Comparison of ENCODE assay signal across 15 cellular contexts in the genomic region with DNA sequence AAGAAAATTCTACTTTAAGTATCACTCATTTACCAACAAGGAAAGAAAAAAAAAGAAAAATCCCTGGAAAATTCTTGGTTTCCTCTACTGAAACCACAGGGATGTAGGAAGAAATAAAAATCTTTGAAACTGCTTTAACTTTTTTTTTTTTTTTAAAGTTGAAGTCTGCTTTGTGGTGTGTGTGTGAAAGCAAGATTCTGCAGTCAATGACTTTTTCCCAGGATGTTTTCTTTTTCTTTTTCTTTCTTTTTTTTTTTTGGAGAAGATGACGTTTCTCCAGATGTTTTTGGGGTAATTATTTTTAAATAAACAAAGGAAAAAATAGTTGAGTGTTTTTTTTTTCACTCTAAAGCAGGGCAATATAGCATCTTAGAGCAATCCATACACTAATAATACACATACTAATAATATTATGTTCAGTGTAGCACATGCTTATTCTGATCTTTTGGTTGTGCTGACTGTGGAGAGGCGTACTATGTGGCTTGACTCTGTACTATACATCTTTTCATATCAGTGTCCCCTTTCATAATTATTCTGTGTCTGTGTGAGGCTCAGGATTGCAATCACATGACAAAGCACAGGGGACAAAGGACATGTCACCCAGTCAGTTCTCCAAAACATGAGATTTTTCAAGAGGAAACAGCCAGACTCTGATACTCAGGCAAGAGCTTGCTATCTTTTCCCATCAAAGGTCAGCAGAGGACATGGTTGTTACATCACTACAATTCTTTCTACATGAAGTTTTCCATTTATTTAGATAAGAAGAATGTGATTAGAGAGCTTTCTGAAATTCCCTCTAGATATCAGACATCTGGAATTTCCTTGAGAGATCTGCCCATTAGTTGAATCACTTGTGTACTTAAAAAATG.
DNase-seq lines count a peak whose midpoint lies in the region; ATAC-seq, FAIRE-seq and TF ChIP-seq lines count a peak whose summit lies in the region.
"Had no signal": no experiment of that assay in that cellular context is flagged by ENCODE, and none has a peak within 500 bp of the region (broad histone marks: within the 10 kb centered on the region; RNA-seq: fewer than 3 reads in every experiment).

No MANE protein-coding gene starts in this region.

- H3K4me1 Mint-ChIP-seq in stimulated activated naive B cell treated with anti-CD40 and anti-IgM and Interleukin-4, amounts not matched to agents 10 μg/mL and 1 μg/mL and 100 μg/mL, for 72 hours = no peaks in the 10 kb centered on the region

- H3K9me3 ChIP-seq in HepG2 (ENCODE audit: low read length) (no peaks in the 10 kb centered on the region), transverse colon (no peaks in the 10 kb centered on the region)
- H3K9me3 ChIP-seq: upper lobe of left lung had no signal

- H3K27ac Mint-ChIP-seq in stimulated activated naive B cell treated with anti-CD40 and anti-IgM and Interleukin-4, amounts not matched to agents 10 μg/mL and 1 μg/mL and 100 μg/mL, for 72 hours = no peak overlapping the region
- H3K27ac Mint-ChIP-seq: activated CD8-positive, alpha-beta T cell treated with anti-CD3 and anti-CD28 coated beads for 36 hours had no signal

- H3K79me2 ChIP-seq in HepG2 (ENCODE audit: insufficient read depth, low read length) = no peaks in the 10 kb centered on the region

- H3K4me2 ChIP-seq in HepG2 (ENCODE audit: low read depth, low read length) = no peak overlapping the region

- no peak overlapping the region for H2AFZ ChIP-seq in HepG2 (ENCODE audit: low read length)

- DNase-seq in HS-27A (ENCODE audit: low read depth) = peak; percentile 24
- peak; percentile 53 for DNase-seq in HepG2 (ENCODE audit: low spot score)
- no peak for DNase-seq in transverse colon
- DNase-seq in stimulated activated naive B cell treated with anti-CD40 and anti-IgM and Interleukin-4, amounts not matched to agents 10 μg/mL and 1 μg/mL and 100 μg/mL, for 72 hours = no peak
- no peak for DNase-seq in cortex of kidney (lab: John Stamatoyannopoulos, UW)
- no peak for DNase-seq in head of caudate nucleus
- DNase-seq: activated CD8-positive, alpha-beta T cell treated with anti-CD3 and anti-CD28 coated beads for 36 hours; DMS53; NCI-H82; occipital lobe; T-helper 1 cell had no signal

- 92% methylated on average over 2 of the region's 2 CpGs for WGBS in HepG2 (ENCODE audit: low lambda C conversion rate)
- 73 to 74% methylated on average over 2 of the region's 2 CpGs for WGBS in transverse colon (ENCODE audit: low coverage in 1 of 2), 2 donors

- H3K9me3 Mint-ChIP-seq in stimulated activated naive B cell treated with anti-CD40 and anti-IgM and Interleukin-4, amounts not matched to agents 10 μg/mL and 1 μg/mL and 100 μg/mL, for 72 hours = no peaks in the 10 kb centered on the region
- H3K9me3 Mint-ChIP-seq: activated CD8-positive, alpha-beta T cell treated with anti-CD3 and anti-CD28 coated beads for 36 hours; activated naive CD4-positive, alpha-beta T cell treated with anti-CD3 and anti-CD28 coated beads, Interleukin-2, amount 50 U/mL, for 72 hours had no signal

- POLR2A ChIA-PET in HepG2 (lab: Yijun Ruan, JAX) = no interaction called here

- H3K27me3 ChIP-seq in HepG2 (ENCODE audit: control insufficient read depth in 1 of 2, insufficient read depth in 2 of 2, low read length in 2 of 2) = no peaks in the 10 kb centered on the region
- H3K27me3 ChIP-seq in transverse colon = no peaks in the 10 kb centered on the region
- H3K27me3 ChIP-seq: upper lobe of left lung had no signal

- no TSS peak for BruUV-seq in HepG2 (replicated peaks; lab: Mats Ljungman, UMichigan)

- TF ChIP-seq POLR2A in HepG2 (IDR thresholded peaks at IDR 0.05; ENCODE audit: insufficient read depth in 1 of 2, low read depth in 2 of 2, low read length in 2 of 2) (no peak), transverse colon (IDR thresholded peaks at IDR 0.05) (no peak)

- peak; percentile 54 for ATAC-seq in HepG2
- ATAC-seq in stimulated activated naive B cell treated with anti-CD40 and anti-IgM and Interleukin-4, amounts not matched to agents 10 μg/mL and 1 μg/mL and 100 μg/mL, for 72 hours (replicated peaks) = no peak
- ATAC-seq: activated CD8-positive, alpha-beta T cell treated with anti-CD3 and anti-CD28 coated beads for 36 hours; activated naive CD4-positive, alpha-beta T cell treated with anti-CD3 and anti-CD28 coated beads, Interleukin-2, amount 50 U/mL, for 72 hours had no signal

- in situ Hi-C loops in HepG2 (cut with HindIII; ENCODE audit: extremely low pct_ligation_motif_present, low pct_unique_long_range_greater_than_20kb) = no loop called here
- in situ Hi-C loops in transverse colon (cut with MboI; ENCODE audit: low pct_ligation_motif_present in 1 of 4, low pct_unique_long_range_greater_than_20kb in 1 of 4, low sequenced_read_pairs in 3 of 4) = no loop called here

- TF ChIP-seq RAD21 in HepG2 (CRISPR knock-in tag; IDR thresholded peaks at IDR 0.05) = no peak

- FAIRE-seq in endometrium (lab: Jason Lieb, UNC) = peak; percentile 98
- FAIRE-seq in HepG2 (lab: Jason Lieb, UNC) = no peak
- FAIRE-seq: GM18507 had no signal

- H3K9ac ChIP-seq in HepG2 (ENCODE audit: insufficient read depth, low read depth, low read length) = no peak overlapping the region

- H3K27ac ChIP-seq in HepG2 (ENCODE audit: extremely low read length, insufficient read depth, low read length) (no peak overlapping the region), transverse colon (peak overlapping the region in 3 of 4 donors; percentile 27 to 32 (median 29))

- no peak for TF ChIP-seq EP300 in HepG2 (IDR thresholded peaks at IDR 0.05; ENCODE audit: low read depth in 2 of 2, low read length in 2 of 2)
- TF ChIP-seq EP300 in HepG2 (CRISPR knock-in tag; IDR thresholded peaks at IDR 0.05; ENCODE audit: borderline replicate concordance) = no peak
- TF ChIP-seq EP300 in transverse colon (IDR thresholded peaks at IDR 0.05; ENCODE audit: low read depth) = no peak

- no peak for TF ChIP-seq CTCF in HepG2 (CRISPR knock-in tag; IDR thresholded peaks at IDR 0.05)
- TF ChIP-seq CTCF in transverse colon (IDR thresholded peaks at IDR 0.05) = no peak

- intact Hi-C loops in HepG2 (cut with micrococcal nuclease; ENCODE audit: unreplicated experiment) = no loop called here
- intact Hi-C loops in transverse colon (cut with DNase I; ENCODE audit: low total_unique reads) = no loop called here
- intact Hi-C loops in head of caudate nucleus (cut with DNase I) = no loop called here

- H3K4me3 ChIP-seq in HepG2 (replicated peaks in 1 of 3; ENCODE audit: insufficient read depth in 1 of 3, low read depth in 2 of 3, low read length in 3 of 3) (no peak overlapping the region), transverse colon (no peak overlapping the region)
- H3K4me3 ChIP-seq: upper lobe of left lung had no signal

- no peaks in the 10 kb centered on the region for H3K27me3 Mint-ChIP-seq in stimulated activated naive B cell treated with anti-CD40 and anti-IgM and Interleukin-4, amounts not matched to agents 10 μg/mL and 1 μg/mL and 100 μg/mL, for 72 hours
- H3K27me3 Mint-ChIP-seq: activated CD8-positive, alpha-beta T cell treated with anti-CD3 and anti-CD28 coated beads for 36 hours had no signal

- no peaks in the 10 kb centered on the region for H4K20me1 ChIP-seq in HepG2 (ENCODE audit: insufficient read depth, low read length)

- H3K4me1 ChIP-seq in HepG2 (ENCODE audit: insufficient read depth, low read length) = peaks cover 21% of the 10 kb centered on the region
- peaks cover 0 to 20% (median 6%) of the 10 kb centered on the region in 4 donors for H3K4me1 ChIP-seq in transverse colon

- H3K4me3 Mint-ChIP-seq in stimulated activated naive B cell treated with anti-CD40 and anti-IgM and Interleukin-4, amounts not matched to agents 10 μg/mL and 1 μg/mL and 100 μg/mL, for 72 hours = no peak overlapping the region
- H3K4me3 Mint-ChIP-seq: activated CD8-positive, alpha-beta T cell treated with anti-CD3 and anti-CD28 coated beads for 36 hours had no signal

- CTCF ChIA-PET in HepG2 (lab: Yijun Ruan, JAX; ENCODE audit: low intra/inter-chr PET ratio, low total read pairs) = no interaction called here

- H3K36me3 ChIP-seq in HepG2 (replicated peaks in 1 of 2; ENCODE audit: control insufficient read depth in 1 of 2, insufficient read depth in 2 of 2, low read length in 2 of 2) = peaks cover 7 to 29% of the 10 kb centered on the region in 2 experiments; a peak in 4 of 5 replicates
- peaks cover 0 to 50% (median 6%) of the 10 kb centered on the region in 4 donors for H3K36me3 ChIP-seq in transverse colon

- peaks cover 13 to 23% of the 10 kb centered on the region in 2 donors for H3K36me3 Mint-ChIP-seq in stimulated activated naive B cell treated with anti-CD40 and anti-IgM and Interleukin-4, amounts not matched to agents 10 μg/mL and 1 μg/mL and 100 μg/mL, for 72 hours
- H3K36me3 Mint-ChIP-seq: activated naive CD4-positive, alpha-beta T cell treated with anti-CD3 and anti-CD28 coated beads, Interleukin-2, amount 50 U/mL, for 72 hours had no signal

TF ChIP-seq in HepG2, 621 proteins besides CTCF, POLR2A, EP300 and RAD21:
- TF ChIP-seq ZNF75D (CRISPR knock-in tag; IDR thresholded peaks at IDR 0.05; ENCODE audit: borderline replicate concordance) (no peak), JDP2 (CRISPR knock-in tag; IDR thresholded peaks at IDR 0.05; ENCODE audit: borderline replicate concordance) (no peak), RXRB (CRISPR knock-in tag; IDR thresholded peaks at IDR 0.05; ENCODE audit: borderline replicate concordance) (peak; percentile 60; the same call in 1 of the 2 replicates), NR2F2 (IDR thresholded peaks at IDR 0.05; ENCODE audit: borderline replicate concordance, low read depth) (no peak), TAF15 (IDR thresholded peaks at IDR 0.05; ENCODE audit: low read depth, low read length, poor library complexity, severe bottlenecking) (no peak)
- TF ChIP-seq, protein P1, sequence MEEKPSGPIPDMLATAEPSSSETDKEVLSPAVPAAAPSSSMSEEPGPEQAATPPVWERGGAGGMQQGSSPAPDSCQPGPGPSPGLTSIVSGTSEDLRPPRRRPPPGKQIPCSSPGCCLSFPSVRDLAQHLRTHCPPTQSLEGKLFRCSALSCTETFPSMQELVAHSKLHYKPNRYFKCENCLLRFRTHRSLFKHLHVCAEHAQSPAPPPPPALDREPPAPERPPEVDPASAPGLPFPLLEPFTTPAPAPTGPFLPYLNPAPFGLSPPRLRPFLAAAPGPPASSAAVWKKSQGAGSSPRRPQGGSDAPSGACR (CRISPR knock-in tag; IDR thresholded peaks at IDR 0.05) = no peak
- TF ChIP-seq, protein P2, sequence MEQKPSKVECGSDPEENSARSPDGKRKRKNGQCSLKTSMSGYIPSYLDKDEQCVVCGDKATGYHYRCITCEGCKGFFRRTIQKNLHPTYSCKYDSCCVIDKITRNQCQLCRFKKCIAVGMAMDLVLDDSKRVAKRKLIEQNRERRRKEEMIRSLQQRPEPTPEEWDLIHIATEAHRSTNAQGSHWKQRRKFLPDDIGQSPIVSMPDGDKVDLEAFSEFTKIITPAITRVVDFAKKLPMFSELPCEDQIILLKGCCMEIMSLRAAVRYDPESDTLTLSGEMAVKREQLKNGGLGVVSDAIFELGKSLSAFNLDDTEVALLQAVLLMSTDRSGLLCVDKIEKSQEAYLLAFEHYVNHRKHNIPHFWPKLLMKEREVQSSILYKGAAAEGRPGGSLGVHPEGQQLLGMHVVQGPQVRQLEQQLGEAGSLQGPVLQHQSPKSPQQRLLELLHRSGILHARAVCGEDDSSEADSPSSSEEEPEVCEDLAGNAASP (CRISPR knock-in tag; IDR thresholded peaks at IDR 0.05; ENCODE audit: borderline replicate concordance) = peak; percentile 81; the same call in 1 of the 2 replicates

Comparison
In these comparisons a context has a peak if more than half of its experiments do, and no peak if none do; other contexts are left out.
1. DNase-seq: peak in HS-27A (single experiment) and HepG2 (single experiment); none in transverse colon (single experiment), stimulated activated naive B cell treated with anti-CD40 and anti-IgM and Interleukin-4, amounts not matched to agents 10 μg/mL and 1 μg/mL and 100 μg/mL, for 72 hours (single experiment), cortex of kidney (single experiment) and head of caudate nucleus (0 of 42).